In genomic region chr20:57391439-57392129, GRCh38 we compare ENCODE assay signal across 8 cellular contexts. TPM values are rescaled to one million over a fixed set of nuclear protein-coding genes. Genes with fewer than 3 reads are reported as not detected.
A peak's percentile ranks its signal among the peaks of the same experiment; 100 is the strongest.
DNase-seq lines count a peak whose midpoint lies in the region; ATAC-seq and TF ChIP-seq lines count a peak whose summit lies in the region.

No MANE protein-coding gene starts in this region.

- peak overlapping the region; percentile 89 for H3K4me3 Mint-ChIP-seq in T-helper 1 cell treated with Interleukin-12 subunit alpha and Interleukin-12 subunit beta and Interleukin-4 antibody, amounts not matched to agents 30 μg/mL and 1 μg/mL, for 36 hours
- H3K4me3 Mint-ChIP-seq in effector memory CD8-positive, alpha-beta T cell = peak overlapping the region; percentile 89 to 90
- H3K4me3 Mint-ChIP-seq in natural killer cell = peak overlapping the region; percentile 95

- H3K27me3 Mint-ChIP-seq in T-helper 1 cell treated with Interleukin-12 subunit alpha and Interleukin-12 subunit beta and Interleukin-4 antibody, amounts not matched to agents 30 μg/mL and 1 μg/mL, for 36 hours (ENCODE audit: low read depth) = no peaks in the 10 kb centered on the region
- no peaks in the 10 kb centered on the region for H3K27me3 Mint-ChIP-seq in effector memory CD8-positive, alpha-beta T cell
- H3K27me3 Mint-ChIP-seq in natural killer cell (ENCODE audit: low read depth in 2 of 2) = no peaks in the 10 kb centered on the region

- no peak for TF ChIP-seq CTCF in natural killer cell (IDR thresholded peaks at IDR 0.05)

- H3K36me3 Mint-ChIP-seq in T-helper 1 cell treated with Interleukin-12 subunit alpha and Interleukin-12 subunit beta and Interleukin-4 antibody, amounts not matched to agents 30 μg/mL and 1 μg/mL, for 36 hours (ENCODE audit: low read depth) = peaks cover 31% of the 10 kb centered on the region
- peaks cover 82% of the 10 kb centered on the region for H3K36me3 Mint-ChIP-seq in effector memory CD8-positive, alpha-beta T cell (ENCODE audit: insufficient read depth)
- H3K36me3 Mint-ChIP-seq in natural killer cell = no peaks in the 10 kb centered on the region

- peak; percentile 11 for DNase-seq in NOMO-1 treated with DMSO at 0.1 percent for 48 hours (lab: John Stamatoyannopoulos, UW; ENCODE audit: unreplicated experiment)
- DNase-seq in NOMO-1 (lab: John Stamatoyannopoulos, UW; ENCODE audit: unreplicated experiment in 2 of 2) = no peak
- DNase-seq in effector memory CD8-positive, alpha-beta T cell = no peak
- DNase-seq in natural killer cell = no peak
- DNase-seq in NCI-H446 treated with DMSO at 0.1 percent for 48 hours (lab: John Stamatoyannopoulos, UW) = no peak

- no peaks in the 10 kb centered on the region for H3K9me3 Mint-ChIP-seq in T-helper 1 cell treated with Interleukin-12 subunit alpha and Interleukin-12 subunit beta and Interleukin-4 antibody, amounts not matched to agents 30 μg/mL and 1 μg/mL, for 36 hours
- no peaks in the 10 kb centered on the region for H3K9me3 Mint-ChIP-seq in effector memory CD8-positive, alpha-beta T cell
- H3K9me3 Mint-ChIP-seq in natural killer cell = no peaks in the 10 kb centered on the region

- ATAC-seq in HG02870 (IDR thresholded peaks at IDR 0.05; ENCODE audit: unreplicated experiment) = peak; percentile 1
- ATAC-seq in effector memory CD8-positive, alpha-beta T cell (replicated peaks) = no peak
- ATAC-seq in natural killer cell = peak; percentile 4 to 7 (median 6)
- ATAC-seq in GM18870 (IDR thresholded peaks at IDR 0.05; ENCODE audit: unreplicated experiment) = no peak

- peaks cover 39% of the 10 kb centered on the region for H3K4me1 Mint-ChIP-seq in T-helper 1 cell treated with Interleukin-12 subunit alpha and Interleukin-12 subunit beta and Interleukin-4 antibody, amounts not matched to agents 30 μg/mL and 1 μg/mL, for 36 hours (ENCODE audit: low read depth)
- peaks cover 36 to 49% of the 10 kb centered on the region in 2 donors for H3K4me1 Mint-ChIP-seq in effector memory CD8-positive, alpha-beta T cell (ENCODE audit: low read depth in 2 of 2)
- peaks cover 31 to 49% of the 10 kb centered on the region in 2 donors for H3K4me1 Mint-ChIP-seq in natural killer cell

- peak overlapping the region; percentile 88 for H3K27ac Mint-ChIP-seq in T-helper 1 cell treated with Interleukin-12 subunit alpha and Interleukin-12 subunit beta and Interleukin-4 antibody, amounts not matched to agents 30 μg/mL and 1 μg/mL, for 36 hours
- H3K27ac Mint-ChIP-seq in effector memory CD8-positive, alpha-beta T cell = peak overlapping the region; percentile 95 to 96
- H3K27ac Mint-ChIP-seq in natural killer cell = peak overlapping the region; percentile 92 to 95

- intact Hi-C loops in natural killer cell (cut with micrococcal nuclease) = loop anchor here (2.0 to 10.0 kb wide), 4 partner anchors 15 to 915 kb away; partner anchors contain the start of gene PMEPA1

RNA-seq across cellular contexts. Expression of gene RBM38, which starts 0.4 kb away (rescaled TPM):
- total RNA-seq in natural killer cell = 100 to 1,000 TPM; 217 to 392 (median 264) TPM

RNA-seq across cellular contexts. Expression of gene RAE1, which starts 40.5 kb away (rescaled TPM):
- total RNA-seq in natural killer cell = 10 to 100 TPM; 50.3 to 66.8 (median 52.5) TPM

Comparison
In these comparisons a context has a peak if more than half of its experiments do, and no peak if none do; other contexts are left out.
1. ATAC-seq: peak in HG02870 (single experiment) and natural killer cell (3 of 3); none in effector memory CD8-positive, alpha-beta T cell (single experiment) and GM18870 (single experiment).
2. Peak in every context shown above with its lines, with median percentiles within 50 percentile points of each other: H3K27ac Mint-ChIP-seq and H3K4me3 Mint-ChIP-seq.